ENCODE assay signal across 15 cellular contexts in genomic region chr17:50731575-50732460, GRCh38. TPM values are rescaled to one million over a fixed set of nuclear protein-coding genes. Genes with fewer than 3 reads are reported as not detected.
DNase-seq lines count a peak whose midpoint lies in the region; ATAC-seq lines count a peak whose summit lies in the region.
"Had no signal": no experiment of that assay in that cellular context is flagged by ENCODE, and none has a peak within 500 bp of the region (broad histone marks: within the 10 kb centered on the region; RNA-seq: fewer than 3 reads in every experiment).

No MANE protein-coding gene starts in this region.

- H3K9me3 ChIP-seq in CD4-positive, alpha-beta memory T cell (ENCODE audit: control insufficient read depth in 1 of 2, low read length in 2 of 2) = no peaks in the 10 kb centered on the region
- H3K9me3 ChIP-seq in naive thymus-derived CD4-positive, alpha-beta T cell (ENCODE audit: control insufficient read depth in 2 of 3, low read length in 3 of 3) = no peaks in the 10 kb centered on the region

- peak overlapping the region; percentile 19 to 89 (median 44) for H3K27ac Mint-ChIP-seq in CD4-positive, alpha-beta memory T cell
- peak overlapping the region; percentile 2 to 49 (median 3) for H3K27ac Mint-ChIP-seq in IgD-negative memory B cell
- peak overlapping the region; percentile 40 for H3K27ac Mint-ChIP-seq in activated naive CD8-positive, alpha-beta T cell treated with anti-CD3 and anti-CD28 coated beads, Interleukin-2, amount 50 U/mL, for 24 hours
- H3K27ac Mint-ChIP-seq in naive thymus-derived CD4-positive, alpha-beta T cell = peak overlapping the region in 7 of 9 donors; percentile 20 to 68 (median 39)

- no peak for DNase-seq in CD4-positive, alpha-beta memory T cell
- no peak for DNase-seq in activated naive CD8-positive, alpha-beta T cell treated with anti-CD3 and anti-CD28 coated beads, Interleukin-2, amount 50 U/mL, for 24 hours
- DNase-seq in naive thymus-derived CD4-positive, alpha-beta T cell = no peak
- DNase-seq in NCI-H146 treated with DMSO at 0.1 percent for 48 hours (lab: John Stamatoyannopoulos, UW; ENCODE audit: unreplicated experiment) = no peak
- no peak for DNase-seq in Kasumi-1 (lab: John Stamatoyannopoulos, UW)
- DNase-seq in NCI-H2196 (lab: John Stamatoyannopoulos, UW; ENCODE audit: unreplicated experiment) = no peak
- DNase-seq: activated CD4-positive, alpha-beta T cell treated with anti-CD3 and anti-CD28 coated beads for 1 hour; NCI-H524 treated with DMSO at 0.1 percent for 48 hours; SIG-M5; stimulated activated CD4-positive, alpha-beta T cell treated with anti-CD3 and anti-CD28 coated beads, Interleukin-4, amount 100 ng/mL, for 1 hour; substantia nigra had no signal

- no peak overlapping the region for H3K27ac ChIP-seq in CD4-positive, alpha-beta memory T cell (ENCODE audit: low read depth, low read length)
- H3K27ac ChIP-seq in naive thymus-derived CD4-positive, alpha-beta T cell (ENCODE audit: low read depth, low read length) = no peak overlapping the region
- H3K27ac ChIP-seq: parathyroid adenoma had no signal

- H3K4me1 ChIP-seq in CD4-positive, alpha-beta memory T cell (ENCODE audit: insufficient read depth, low read length) = peaks cover 88% of the 10 kb centered on the region
- peaks cover 33 to 40% of the 10 kb centered on the region in 2 donors for H3K4me1 ChIP-seq in naive thymus-derived CD4-positive, alpha-beta T cell (ENCODE audit: control insufficient read depth in 2 of 2, insufficient read depth in 2 of 2, low read length in 2 of 2)

- POLR2A ChIA-PET in CD4-positive, alpha-beta memory T cell (lab: Charles Lee; ENCODE audit: partially characterized antibody) = interaction anchor here (1.1 kb wide), 1 partner anchor 13 kb away, joined by 3 read pairs; the partner anchor contains the start of gene LUC7L3
- POLR2A ChIA-PET in naive thymus-derived CD4-positive, alpha-beta T cell (lab: Charles Lee) = interaction anchor here (1.1 kb wide), 1 partner anchor 11 kb away, joined by 4 read pairs; no protein-coding TSS in a partner anchor

- H3K36me3 Mint-ChIP-seq in CD4-positive, alpha-beta memory T cell = peaks cover 8 to 22% of the 10 kb centered on the region in 2 donors
- no peaks in the 10 kb centered on the region for H3K36me3 Mint-ChIP-seq in IgD-negative memory B cell
- H3K36me3 Mint-ChIP-seq in activated naive CD8-positive, alpha-beta T cell treated with anti-CD3 and anti-CD28 coated beads, Interleukin-2, amount 50 U/mL, for 24 hours (ENCODE audit: low read depth) = peaks cover 24% of the 10 kb centered on the region
- peaks cover 0 to 9% (median 6%) of the 10 kb centered on the region in 5 donors for H3K36me3 Mint-ChIP-seq in naive thymus-derived CD4-positive, alpha-beta T cell

- H3K36me3 ChIP-seq in CD4-positive, alpha-beta memory T cell (ENCODE audit: insufficient read depth, low read length) = no peaks in the 10 kb centered on the region
- peaks cover 0 to 4% (median 2%) of the 10 kb centered on the region in 3 experiments for H3K36me3 ChIP-seq in naive thymus-derived CD4-positive, alpha-beta T cell (ENCODE audit: control insufficient read depth in 2 of 3, insufficient read depth in 3 of 3, low read length in 3 of 3)

- peak overlapping the region; percentile 6 to 59 (median 30) for H3K4me3 Mint-ChIP-seq in CD4-positive, alpha-beta memory T cell
- peak overlapping the region in 1 of 4 donors; percentile 14 for H3K4me3 Mint-ChIP-seq in IgD-negative memory B cell
- no peak overlapping the region for H3K4me3 Mint-ChIP-seq in activated naive CD8-positive, alpha-beta T cell treated with anti-CD3 and anti-CD28 coated beads, Interleukin-2, amount 50 U/mL, for 24 hours
- peak overlapping the region in 6 of 10 donors; percentile 7 to 61 (median 16) for H3K4me3 Mint-ChIP-seq in naive thymus-derived CD4-positive, alpha-beta T cell

- no peak for ATAC-seq in activated naive CD8-positive, alpha-beta T cell treated with anti-CD3 and anti-CD28 coated beads, Interleukin-2, amount 50 U/mL, for 24 hours
- ATAC-seq in naive thymus-derived CD4-positive, alpha-beta T cell = peak; percentile 36
- ATAC-seq in GM21515 (IDR thresholded peaks at IDR 0.05; ENCODE audit: unreplicated experiment) = no peak

- CTCF ChIA-PET in CD4-positive, alpha-beta memory T cell (lab: Charles Lee; ENCODE audit: partially characterized antibody) = no interaction called here
- CTCF ChIA-PET in naive thymus-derived CD4-positive, alpha-beta T cell (lab: Charles Lee) = no interaction called here

- peaks cover 42 to 71% (median 58%) of the 10 kb centered on the region in 4 donors for H3K4me1 Mint-ChIP-seq in CD4-positive, alpha-beta memory T cell
- peaks cover 34 to 45% (median 44%) of the 10 kb centered on the region in 3 donors for H3K4me1 Mint-ChIP-seq in IgD-negative memory B cell
- H3K4me1 Mint-ChIP-seq in activated naive CD8-positive, alpha-beta T cell treated with anti-CD3 and anti-CD28 coated beads, Interleukin-2, amount 50 U/mL, for 24 hours = peaks cover 64% of the 10 kb centered on the region
- H3K4me1 Mint-ChIP-seq in naive thymus-derived CD4-positive, alpha-beta T cell = peaks cover 43 to 90% (median 71%) of the 10 kb centered on the region in 7 donors

- H3K27me3 ChIP-seq in CD4-positive, alpha-beta memory T cell (ENCODE audit: insufficient read depth, low read length) = no peaks in the 10 kb centered on the region
- no peaks in the 10 kb centered on the region for H3K27me3 ChIP-seq in naive thymus-derived CD4-positive, alpha-beta T cell (ENCODE audit: control insufficient read depth in 2 of 2, insufficient read depth in 2 of 2, low read length in 2 of 2)

- no peaks in the 10 kb centered on the region for H3K9me3 Mint-ChIP-seq in CD4-positive, alpha-beta memory T cell
- H3K9me3 Mint-ChIP-seq in IgD-negative memory B cell = no peaks in the 10 kb centered on the region
- no peaks in the 10 kb centered on the region for H3K9me3 Mint-ChIP-seq in activated naive CD8-positive, alpha-beta T cell treated with anti-CD3 and anti-CD28 coated beads, Interleukin-2, amount 50 U/mL, for 24 hours
- H3K9me3 Mint-ChIP-seq in naive thymus-derived CD4-positive, alpha-beta T cell = no peaks in the 10 kb centered on the region

- no peak overlapping the region for H3K4me3 ChIP-seq in CD4-positive, alpha-beta memory T cell (ENCODE audit: low read length in 2 of 2)
- no peak overlapping the region for H3K4me3 ChIP-seq in naive thymus-derived CD4-positive, alpha-beta T cell (ENCODE audit: low read length)

- intact Hi-C loops in CD4-positive, alpha-beta memory T cell (cut with micrococcal nuclease) = no loop called here
- intact Hi-C loops in naive thymus-derived CD4-positive, alpha-beta T cell (cut with micrococcal nuclease) = no loop called here

- H3K27me3 Mint-ChIP-seq in CD4-positive, alpha-beta memory T cell = no peaks in the 10 kb centered on the region
- H3K27me3 Mint-ChIP-seq in IgD-negative memory B cell = no peaks in the 10 kb centered on the region
- no peaks in the 10 kb centered on the region for H3K27me3 Mint-ChIP-seq in activated naive CD8-positive, alpha-beta T cell treated with anti-CD3 and anti-CD28 coated beads, Interleukin-2, amount 50 U/mL, for 24 hours
- no peaks in the 10 kb centered on the region for H3K27me3 Mint-ChIP-seq in naive thymus-derived CD4-positive, alpha-beta T cell

RNA-seq across cellular contexts. Expression of gene LUC7L3, which starts 12.4 kb away (rescaled TPM):
- total RNA-seq in CD4-positive, alpha-beta memory T cell = 100 to 1,000 TPM; 254 to 291 TPM
- 10 to 100 TPM; 21.9 to 79.6 TPM for polyA plus RNA-seq in CD4-positive, alpha-beta memory T cell
- polyA plus RNA-seq in IgD-negative memory B cell = 65.5 TPM
- total RNA-seq in naive thymus-derived CD4-positive, alpha-beta T cell = 100 to 1,000 TPM; 131 to 331 (median 149) TPM
- 10 to 100 TPM; 41.8 to 65.3 TPM for polyA plus RNA-seq in naive thymus-derived CD4-positive, alpha-beta T cell

RNA-seq across cellular contexts. Expression of gene ANKRD40, which starts 24.1 kb away (rescaled TPM):
- total RNA-seq in CD4-positive, alpha-beta memory T cell = 10 to 100 TPM; 34.2 to 39.3 TPM
- 1 to 10 TPM; 2.1 to 8.1 TPM for polyA plus RNA-seq in CD4-positive, alpha-beta memory T cell
- 4.5 TPM for polyA plus RNA-seq in IgD-negative memory B cell
- total RNA-seq in naive thymus-derived CD4-positive, alpha-beta T cell = 10 to 100 TPM; 27.4 to 37.2 (median 33.4) TPM
- polyA plus RNA-seq in naive thymus-derived CD4-positive, alpha-beta T cell = 1 to 10 TPM; 3.6 to 5.7 TPM

RNA-seq across cellular contexts. Expression of gene ANKRD40CL, which starts 35.5 kb away (rescaled TPM):
- total RNA-seq in CD4-positive, alpha-beta memory T cell = not detected
- polyA plus RNA-seq in CD4-positive, alpha-beta memory T cell = not detected
- not detected for polyA plus RNA-seq in IgD-negative memory B cell
- not detected for total RNA-seq in naive thymus-derived CD4-positive, alpha-beta T cell
- polyA plus RNA-seq in naive thymus-derived CD4-positive, alpha-beta T cell = not detected
- total RNA-seq: glomerular endothelial cell had no signal
